ENCODE assay signal across 8 cellular contexts in genomic region chr5:317086-317811, GRCh38. TPM values are rescaled to one million over a fixed set of nuclear protein-coding genes. Genes with fewer than 3 reads are reported as not detected.
A peak's percentile ranks its signal among the peaks of the same experiment; 100 is the strongest.
DNase-seq lines count a peak whose midpoint lies in the region; ATAC-seq and TF ChIP-seq lines count a peak whose summit lies in the region.

No MANE protein-coding gene starts in this region.

- peaks cover 19 to 40% (median 36%) of the 10 kb centered on the region in 7 donors for H3K27me3 ChIP-seq in heart right ventricle
- H3K27me3 ChIP-seq in gastrocnemius medialis, result peaks cover 33 to 36% (median 35%) of the 10 kb centered on the region in 3 donors

- TF ChIP-seq CTCF in heart right ventricle (IDR thresholded peaks at IDR 0.05), result peak in 7 of 9 donors; percentile 30 to 51 (median 35)
- TF ChIP-seq CTCF in gastrocnemius medialis (IDR thresholded peaks at IDR 0.05 in 4 of 5, conservative IDR thresholded peaks at IDR 0.05 in 1 of 5), result peak in 1 of 5 experiments; percentile 28

- in situ Hi-C loops in Caki2 (cut with HindIII; ENCODE audit: low pct_unique_long_range_greater_than_20kb, low sequenced_read_pairs) (no loop called here), gastrocnemius medialis (cut with MboI; ENCODE audit: low sequenced_read_pairs in 4 of 4) (no loop called here)

- peak; percentile 74 for ATAC-seq in GM18909 (IDR thresholded peaks at IDR 0.05; ENCODE audit: poor library complexity, unreplicated experiment)
- ATAC-seq in HG03060 (IDR thresholded peaks at IDR 0.05; ENCODE audit: low read depth, unreplicated experiment), result peak; percentile 55
- peak in 5 of 8 donors; percentile 28 to 48 (median 44) for ATAC-seq in heart right ventricle
- no peak for ATAC-seq in gastrocnemius medialis

- 67 to 72% methylated on average over 25 to 26 of the region's 26 CpGs for WGBS in heart right ventricle, 2 donors

- H3K27ac ChIP-seq in heart right ventricle, result no peak overlapping the region
- no peak overlapping the region for H3K27ac ChIP-seq in gastrocnemius medialis

- intact Hi-C loops in heart right ventricle (cut with DNase I) (loop anchor here in 1 of 10 donors (5.0 kb wide), 1 partner anchor 115 kb away; no protein-coding TSS in a partner anchor), gastrocnemius medialis (cut with DNase I; ENCODE audit: low total_unique reads) (no loop called here)

- H3K4me3 ChIP-seq in heart right ventricle, result no peak overlapping the region
- H3K4me3 ChIP-seq in gastrocnemius medialis, result no peak overlapping the region

- H3K4me1 ChIP-seq in heart right ventricle, result peaks cover 4 to 23% (median 17%) of the 10 kb centered on the region in 9 donors
- H3K4me1 ChIP-seq in gastrocnemius medialis, result peaks cover 0 to 2% of the 10 kb centered on the region in 2 donors

- no peaks in the 10 kb centered on the region for H3K9me3 ChIP-seq in heart right ventricle
- no peaks in the 10 kb centered on the region for H3K9me3 ChIP-seq in gastrocnemius medialis

- peaks cover 0 to 52% (median 23%) of the 10 kb centered on the region in 9 donors for H3K36me3 ChIP-seq in heart right ventricle
- peaks cover 0 to 22% of the 10 kb centered on the region in 2 donors for H3K36me3 ChIP-seq in gastrocnemius medialis

- DNase-seq in Caki2 (ENCODE audit: low read depth) (peak; percentile 40), NCI-H510A (lab: John Stamatoyannopoulos, UW) (peak; percentile 91), heart right ventricle (peak in 1 of 2 donors; percentile 37), gastrocnemius medialis (no peak)
- DNase-seq in activated CD8-positive, alpha-beta memory T cell treated with anti-CD3 and anti-CD28 coated beads, Interleukin-2, amount 50 U/mL, for 48 hours, result peak; percentile 83
- DNase-seq in stimulated activated CD4-positive, alpha-beta T cell treated with anti-CD3 and anti-CD28 coated beads, Interleukin-12 subunit alpha, Interleukin-12 subunit beta, amount 100 ng/mL, for 4 hours, result peak; percentile 42

- no peak for TF ChIP-seq POLR2A in gastrocnemius medialis (IDR thresholded peaks at IDR 0.05)

RNA-seq across cellular contexts. Expression of gene AHRR, which starts 4.3 kb away (rescaled TPM):
- 0.09 and 5.2 TPM in 2 replicates for total RNA-seq in Caki2 (2014; rRNA removed; shearing (Covaris generic); ENCODE audit: low replicate concordance)
- total RNA-seq in heart right ventricle (1 to 10 TPM in 1 of 10 donors, under 1 TPM in 7, not detected in 2; 0.07 to 1.2 (median 0.46) TPM), gastrocnemius medialis (1 to 10 TPM in 1 of 4 donors, under 1 TPM in 2, not detected in 1; 0.05 to 1.3 (median 0.18) TPM)
- under 1 TPM; 0.07 to 0.15 TPM for polyA plus RNA-seq in heart right ventricle

RNA-seq across cellular contexts. Expression of gene PDCD6, which starts 45.8 kb away (rescaled TPM):
- 107 and 119 TPM in 2 replicates for total RNA-seq in Caki2 (2014; rRNA removed; shearing (Covaris generic); ENCODE audit: low replicate concordance)
- total RNA-seq in heart right ventricle, result 10 to 100 TPM; 27.6 to 42.9 (median 35.6) TPM
- 10 to 100 TPM; 51.2 to 85.9 TPM for polyA plus RNA-seq in heart right ventricle
- 10 to 100 TPM; 34.1 to 53.3 (median 43.0) TPM for total RNA-seq in gastrocnemius medialis

Comparison
In these comparisons a context has a peak if more than half of its experiments do, and no peak if none do; other contexts are left out.
1. DNase-seq: peak in Caki2 (single experiment), NCI-H510A (single experiment), activated CD8-positive, alpha-beta memory T cell treated with anti-CD3 and anti-CD28 coated beads, Interleukin-2, amount 50 U/mL, for 48 hours (single experiment) and stimulated activated CD4-positive, alpha-beta T cell treated with anti-CD3 and anti-CD28 coated beads, Interleukin-12 subunit alpha, Interleukin-12 subunit beta, amount 100 ng/mL, for 4 hours (single experiment); none in gastrocnemius medialis (0 of 2).
2. ATAC-seq: peak in GM18909 (single experiment), HG03060 (single experiment) and heart right ventricle (5 of 8); none in gastrocnemius medialis (0 of 2).